8 cellular contexts compared by ENCODE assay signal in genomic region chr2:32008811-32009478, GRCh38. TPM values are rescaled to one million over a fixed set of nuclear protein-coding genes. Genes with fewer than 3 reads are reported as not detected.
DNase-seq lines count a peak whose midpoint lies in the region; ATAC-seq and TF ChIP-seq lines count a peak whose summit lies in the region.

No MANE protein-coding gene starts in this region.

- CTCF ChIA-PET in activated CD4-positive, alpha-beta T cell treated with anti-CD3 and anti-CD28 coated beads for 36 hours (lab: Charles Lee): interaction anchor here (0.7 to 2.2 kb wide), 8 partner anchors 11 to 122 kb away, joined by 3 to 16 read pairs (median 3); partner anchors contain the start of genes DPY30 and SPAST

- peak overlapping the region; percentile 94 for H3K4me3 Mint-ChIP-seq in activated CD4-positive, alpha-beta T cell treated with anti-CD3 and anti-CD28 coated beads for 36 hours
- H3K4me3 Mint-ChIP-seq in stimulated activated naive CD8-positive, alpha-beta T cell treated with anti-CD3 and anti-CD28 coated beads, Interleukin-15, amount 100 ng/mL, for 72 hours: peak overlapping the region; percentile 93

- peaks cover 49% of the 10 kb centered on the region for H3K4me1 Mint-ChIP-seq in activated CD4-positive, alpha-beta T cell treated with anti-CD3 and anti-CD28 coated beads for 36 hours
- peaks cover 63% of the 10 kb centered on the region for H3K4me1 Mint-ChIP-seq in stimulated activated naive CD8-positive, alpha-beta T cell treated with anti-CD3 and anti-CD28 coated beads, Interleukin-15, amount 100 ng/mL, for 72 hours

- in situ Hi-C loops in astrocyte of the spinal cord (cut with HindIII; ENCODE audit: low sequenced_read_pairs): no loop called here

- no peaks in the 10 kb centered on the region for H3K9me3 Mint-ChIP-seq in activated CD4-positive, alpha-beta T cell treated with anti-CD3 and anti-CD28 coated beads for 36 hours (ENCODE audit: low read depth)
- no peaks in the 10 kb centered on the region for H3K9me3 Mint-ChIP-seq in stimulated activated naive CD8-positive, alpha-beta T cell treated with anti-CD3 and anti-CD28 coated beads, Interleukin-15, amount 100 ng/mL, for 72 hours

- peak; percentile 39 for DNase-seq in activated CD4-positive, alpha-beta T cell treated with anti-CD3 and anti-CD28 coated beads for 36 hours
- no peak for DNase-seq in activated CD4-positive, alpha-beta T cell treated with anti-CD3 and anti-CD28 coated beads, Interleukin-2, amount 50 U/mL, for 4 hours
- peak; percentile 55 for DNase-seq in NCI-H146 (lab: John Stamatoyannopoulos, UW)
- peak; percentile 46 for DNase-seq in astrocyte of the spinal cord (ENCODE audit: low read depth, low spot score)
- no peak for DNase-seq in stimulated activated naive CD8-positive, alpha-beta T cell treated with anti-CD3 and anti-CD28 coated beads, Interleukin-15, amount 100 ng/mL, for 72 hours

- H3K27ac Mint-ChIP-seq in activated CD4-positive, alpha-beta T cell treated with anti-CD3 and anti-CD28 coated beads for 36 hours: peak overlapping the region; percentile 86
- peak overlapping the region; percentile 94 to 98 for H3K27ac Mint-ChIP-seq in stimulated activated naive CD8-positive, alpha-beta T cell treated with anti-CD3 and anti-CD28 coated beads, Interleukin-15, amount 100 ng/mL, for 72 hours

- peak overlapping the region; percentile 83 for H3K27ac ChIP-seq in layer of hippocampus (ENCODE audit: low read depth, low read length)

- H3K27me3 ChIP-seq in layer of hippocampus (ENCODE audit: control insufficient read depth, insufficient read depth, low read length): no peaks in the 10 kb centered on the region

- ATAC-seq in activated CD4-positive, alpha-beta T cell treated with anti-CD3 and anti-CD28 coated beads for 36 hours: no peak
- ATAC-seq in stimulated activated naive CD8-positive, alpha-beta T cell treated with anti-CD3 and anti-CD28 coated beads, Interleukin-15, amount 100 ng/mL, for 72 hours: no peak
- ATAC-seq in GM18870 (IDR thresholded peaks at IDR 0.05; ENCODE audit: unreplicated experiment) (no peak), HG02763 (IDR thresholded peaks at IDR 0.05; ENCODE audit: unreplicated experiment) (no peak)

- intact Hi-C loops in activated CD4-positive, alpha-beta T cell treated with anti-CD3 and anti-CD28 coated beads for 36 hours (cut with DNase I, micrococcal nuclease): loop anchor here (1.0 to 10.0 kb wide), 5 partner anchors 52 to 346 kb away; partner anchors contain the start of genes BIRC6 (in 1 of the 2), SLC30A6 (in 1 of the 2) and SPAST (in 1 of the 2)

- no peaks in the 10 kb centered on the region for H3K27me3 Mint-ChIP-seq in activated CD4-positive, alpha-beta T cell treated with anti-CD3 and anti-CD28 coated beads for 36 hours
- no peaks in the 10 kb centered on the region for H3K27me3 Mint-ChIP-seq in stimulated activated naive CD8-positive, alpha-beta T cell treated with anti-CD3 and anti-CD28 coated beads, Interleukin-15, amount 100 ng/mL, for 72 hours

- POLR2A ChIA-PET in activated CD4-positive, alpha-beta T cell treated with anti-CD3 and anti-CD28 coated beads for 36 hours (lab: Charles Lee): interaction anchor here (0.6 to 1.6 kb wide), 5 partner anchors 10 to 55 kb away, joined by 3 to 7 read pairs (median 5); partner anchors contain the start of genes DPY30 and SPAST

- peak overlapping the region; percentile 58 for H3K4me3 ChIP-seq in astrocyte of the spinal cord (ENCODE audit: low read depth, low read length)

- TF ChIP-seq CTCF in astrocyte of the spinal cord (IDR thresholded peaks at IDR 0.05; ENCODE audit: low read depth, low read length): no peak

- H3K36me3 Mint-ChIP-seq in activated CD4-positive, alpha-beta T cell treated with anti-CD3 and anti-CD28 coated beads for 36 hours (ENCODE audit: low read depth): peaks cover 22% of the 10 kb centered on the region

RNA-seq across cellular contexts. Expression of gene MEMO1, which starts 1.9 kb away (rescaled TPM):
- total RNA-seq in activated CD4-positive, alpha-beta T cell treated with anti-CD3 and anti-CD28 coated beads for 36 hours: 10 to 100 TPM; 49.8 to 53.5 TPM

RNA-seq across cellular contexts. Expression of gene DPY30, which starts 30.7 kb away (rescaled TPM):
- 10 to 100 TPM; 74.2 to 78.6 TPM for total RNA-seq in activated CD4-positive, alpha-beta T cell treated with anti-CD3 and anti-CD28 coated beads for 36 hours

RNA-seq across cellular contexts. Expression of gene SPAST, which starts 54.4 kb away (rescaled TPM):
- total RNA-seq in activated CD4-positive, alpha-beta T cell treated with anti-CD3 and anti-CD28 coated beads for 36 hours: 10 to 100 TPM; 16.8 to 19.5 TPM

Comparison
In these comparisons a context has a peak if more than half of its experiments do, and no peak if none do; other contexts are left out.
1. DNase-seq: peak in activated CD4-positive, alpha-beta T cell treated with anti-CD3 and anti-CD28 coated beads for 36 hours (single experiment), NCI-H146 (single experiment) and astrocyte of the spinal cord (single experiment); none in activated CD4-positive, alpha-beta T cell treated with anti-CD3 and anti-CD28 coated beads, Interleukin-2, amount 50 U/mL, for 4 hours (0 of 2) and stimulated activated naive CD8-positive, alpha-beta T cell treated with anti-CD3 and anti-CD28 coated beads, Interleukin-15, amount 100 ng/mL, for 72 hours (0 of 2).